1 cellular context compared by ENCODE assay signal in genomic region chr17:37708008-37708615, GRCh38.
TF ChIP-seq lines count a peak whose summit lies in the region.

No MANE protein-coding gene starts in this region.

TF ChIP-seq in HepG2, 621 proteins besides CTCF, POLR2A, EP300 and RAD21 (continued from another document and continues in another):
- TF ChIP-seq, protein P1, sequence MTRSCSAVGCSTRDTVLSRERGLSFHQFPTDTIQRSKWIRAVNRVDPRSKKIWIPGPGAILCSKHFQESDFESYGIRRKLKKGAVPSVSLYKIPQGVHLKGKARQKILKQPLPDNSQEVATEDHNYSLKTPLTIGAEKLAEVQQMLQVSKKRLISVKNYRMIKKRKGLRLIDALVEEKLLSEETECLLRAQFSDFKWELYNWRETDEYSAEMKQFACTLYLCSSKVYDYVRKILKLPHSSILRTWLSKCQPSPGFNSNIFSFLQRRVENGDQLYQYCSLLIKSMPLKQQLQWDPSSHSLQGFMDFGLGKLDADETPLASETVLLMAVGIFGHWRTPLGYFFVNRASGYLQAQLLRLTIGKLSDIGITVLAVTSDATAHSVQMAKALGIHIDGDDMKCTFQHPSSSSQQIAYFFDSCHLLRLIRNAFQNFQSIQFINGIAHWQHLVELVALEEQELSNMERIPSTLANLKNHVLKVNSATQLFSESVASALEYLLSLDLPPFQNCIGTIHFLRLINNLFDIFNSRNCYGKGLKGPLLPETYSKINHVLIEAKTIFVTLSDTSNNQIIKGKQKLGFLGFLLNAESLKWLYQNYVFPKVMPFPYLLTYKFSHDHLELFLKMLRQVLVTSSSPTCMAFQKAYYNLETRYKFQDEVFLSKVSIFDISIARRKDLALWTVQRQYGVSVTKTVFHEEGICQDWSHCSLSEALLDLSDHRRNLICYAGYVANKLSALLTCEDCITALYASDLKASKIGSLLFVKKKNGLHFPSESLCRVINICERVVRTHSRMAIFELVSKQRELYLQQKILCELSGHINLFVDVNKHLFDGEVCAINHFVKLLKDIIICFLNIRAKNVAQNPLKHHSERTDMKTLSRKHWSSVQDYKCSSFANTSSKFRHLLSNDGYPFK (CRISPR knock-in tag; IDR thresholded peaks at IDR 0.05; ENCODE audit: borderline replicate concordance) = 0 out of 2 replicates have a peak, but pooled peaks have one; percentile 34
- TF ChIP-seq ZNF607 (CRISPR knock-in tag; IDR thresholded peaks at IDR 0.05; ENCODE audit: borderline replicate concordance) (no peak; the same call in 1 of the 2 replicates), MAF1 (CRISPR knock-in tag; IDR thresholded peaks at IDR 0.05; ENCODE audit: borderline replicate concordance) (no peak), RBM22 (optimal IDR thresholded peaks at IDR 0.05; ENCODE audit: low read length) (no peak), NPAS2 (CRISPR knock-in tag; IDR thresholded peaks at IDR 0.05; ENCODE audit: borderline replicate concordance) (no peak), ZFP91 (CRISPR knock-in tag; IDR thresholded peaks at IDR 0.05; ENCODE audit: borderline replicate concordance) (0 out of 2 replicates have a peak, but pooled peaks have one; percentile 28), ARID3A (IDR thresholded peaks at IDR 0.05; ENCODE audit: low read depth, low read length) (no peak), HBP1 (CRISPR knock-in tag; IDR thresholded peaks at IDR 0.05; ENCODE audit: low read depth) (no peak), PHF21A (CRISPR knock-in tag; IDR thresholded peaks at IDR 0.05) (no peak), ZSCAN25 (CRISPR knock-in tag; IDR thresholded peaks at IDR 0.05) (no peak), ZNF639 (CRISPR knock-in tag; conservative IDR thresholded peaks at IDR 0.05) (peak; percentile 50; the same call in 1 of the 2 replicates), MEF2D (CRISPR knock-in tag; IDR thresholded peaks at IDR 0.05) (no peak), PHF5A (CRISPR knock-in tag; IDR thresholded peaks at IDR 0.05; ENCODE audit: low read depth, unreplicated experiment) (peak; percentile 80), BCLAF1 (IDR thresholded peaks at IDR 0.05) (no peak), ZNF430 (CRISPR knock-in tag; IDR thresholded peaks at IDR 0.05) (no peak), ZNF414 (CRISPR knock-in tag; IDR thresholded peaks at IDR 0.05) (no peak), MED13 (CRISPR knock-in tag; IDR thresholded peaks at IDR 0.05) (no peak), MLLT10 (CRISPR knock-in tag; IDR thresholded peaks at IDR 0.05) (no peak), CERS6 (CRISPR knock-in tag; IDR thresholded peaks at IDR 0.05) (no peak), ZIK1 (CRISPR knock-in tag; IDR thresholded peaks at IDR 0.05; ENCODE audit: borderline replicate concordance, low read depth) (no peak), BHLHE40 (IDR thresholded peaks at IDR 0.05; ENCODE audit: low read length) (0 out of 2 replicates have a peak, but pooled peaks have one; percentile 38), KAT7 (CRISPR knock-in tag; IDR thresholded peaks at IDR 0.05; ENCODE audit: borderline replicate concordance) (no peak; the same call in 1 of the 2 replicates), MTF1 (CRISPR knock-in tag; IDR thresholded peaks at IDR 0.05) (no peak)
- TF ChIP-seq, protein P2, sequence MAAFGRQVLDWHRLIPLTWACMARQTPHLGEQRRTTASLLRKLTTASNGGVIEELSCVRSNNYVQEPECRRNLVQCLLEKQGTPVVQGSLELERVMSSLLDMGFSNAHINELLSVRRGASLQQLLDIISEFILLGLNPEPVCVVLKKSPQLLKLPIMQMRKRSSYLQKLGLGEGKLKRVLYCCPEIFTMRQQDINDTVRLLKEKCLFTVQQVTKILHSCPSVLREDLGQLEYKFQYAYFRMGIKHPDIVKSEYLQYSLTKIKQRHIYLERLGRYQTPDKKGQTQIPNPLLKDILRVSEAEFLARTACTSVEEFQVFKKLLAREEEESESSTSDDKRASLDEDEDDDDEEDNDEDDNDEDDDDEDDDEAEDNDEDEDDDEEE (CRISPR knock-in tag; IDR thresholded peaks at IDR 0.05) = no peak
- TF ChIP-seq, protein P3, sequence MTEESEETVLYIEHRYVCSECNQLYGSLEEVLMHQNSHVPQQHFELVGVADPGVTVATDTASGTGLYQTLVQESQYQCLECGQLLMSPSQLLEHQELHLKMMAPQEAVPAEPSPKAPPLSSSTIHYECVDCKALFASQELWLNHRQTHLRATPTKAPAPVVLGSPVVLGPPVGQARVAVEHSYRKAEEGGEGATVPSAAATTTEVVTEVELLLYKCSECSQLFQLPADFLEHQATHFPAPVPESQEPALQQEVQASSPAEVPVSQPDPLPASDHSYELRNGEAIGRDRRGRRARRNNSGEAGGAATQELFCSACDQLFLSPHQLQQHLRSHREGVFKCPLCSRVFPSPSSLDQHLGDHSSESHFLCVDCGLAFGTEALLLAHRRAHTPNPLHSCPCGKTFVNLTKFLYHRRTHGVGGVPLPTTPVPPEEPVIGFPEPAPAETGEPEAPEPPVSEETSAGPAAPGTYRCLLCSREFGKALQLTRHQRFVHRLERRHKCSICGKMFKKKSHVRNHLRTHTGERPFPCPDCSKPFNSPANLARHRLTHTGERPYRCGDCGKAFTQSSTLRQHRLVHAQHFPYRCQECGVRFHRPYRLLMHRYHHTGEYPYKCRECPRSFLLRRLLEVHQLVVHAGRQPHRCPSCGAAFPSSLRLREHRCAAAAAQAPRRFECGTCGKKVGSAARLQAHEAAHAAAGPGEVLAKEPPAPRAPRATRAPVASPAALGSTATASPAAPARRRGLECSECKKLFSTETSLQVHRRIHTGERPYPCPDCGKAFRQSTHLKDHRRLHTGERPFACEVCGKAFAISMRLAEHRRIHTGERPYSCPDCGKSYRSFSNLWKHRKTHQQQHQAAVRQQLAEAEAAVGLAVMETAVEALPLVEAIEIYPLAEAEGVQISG (CRISPR knock-in tag; IDR thresholded peaks at IDR 0.05) = no peak; the same call in 1 of the 2 replicates
- TF ChIP-seq, protein P4, sequence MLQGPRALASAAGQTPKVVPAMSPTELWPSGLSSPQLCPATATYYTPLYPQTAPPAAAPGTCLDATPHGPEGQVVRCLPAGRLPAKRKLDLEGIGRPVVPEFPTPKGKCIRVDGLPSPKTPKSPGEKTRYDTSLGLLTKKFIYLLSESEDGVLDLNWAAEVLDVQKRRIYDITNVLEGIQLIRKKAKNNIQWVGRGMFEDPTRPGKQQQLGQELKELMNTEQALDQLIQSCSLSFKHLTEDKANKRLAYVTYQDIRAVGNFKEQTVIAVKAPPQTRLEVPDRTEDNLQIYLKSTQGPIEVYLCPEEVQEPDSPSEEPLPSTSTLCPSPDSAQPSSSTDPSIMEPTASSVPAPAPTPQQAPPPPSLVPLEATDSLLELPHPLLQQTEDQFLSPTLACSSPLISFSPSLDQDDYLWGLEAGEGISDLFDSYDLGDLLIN (CRISPR knock-in tag; IDR thresholded peaks at IDR 0.05; ENCODE audit: borderline replicate concordance) = no peak
- TF ChIP-seq, protein P5, sequence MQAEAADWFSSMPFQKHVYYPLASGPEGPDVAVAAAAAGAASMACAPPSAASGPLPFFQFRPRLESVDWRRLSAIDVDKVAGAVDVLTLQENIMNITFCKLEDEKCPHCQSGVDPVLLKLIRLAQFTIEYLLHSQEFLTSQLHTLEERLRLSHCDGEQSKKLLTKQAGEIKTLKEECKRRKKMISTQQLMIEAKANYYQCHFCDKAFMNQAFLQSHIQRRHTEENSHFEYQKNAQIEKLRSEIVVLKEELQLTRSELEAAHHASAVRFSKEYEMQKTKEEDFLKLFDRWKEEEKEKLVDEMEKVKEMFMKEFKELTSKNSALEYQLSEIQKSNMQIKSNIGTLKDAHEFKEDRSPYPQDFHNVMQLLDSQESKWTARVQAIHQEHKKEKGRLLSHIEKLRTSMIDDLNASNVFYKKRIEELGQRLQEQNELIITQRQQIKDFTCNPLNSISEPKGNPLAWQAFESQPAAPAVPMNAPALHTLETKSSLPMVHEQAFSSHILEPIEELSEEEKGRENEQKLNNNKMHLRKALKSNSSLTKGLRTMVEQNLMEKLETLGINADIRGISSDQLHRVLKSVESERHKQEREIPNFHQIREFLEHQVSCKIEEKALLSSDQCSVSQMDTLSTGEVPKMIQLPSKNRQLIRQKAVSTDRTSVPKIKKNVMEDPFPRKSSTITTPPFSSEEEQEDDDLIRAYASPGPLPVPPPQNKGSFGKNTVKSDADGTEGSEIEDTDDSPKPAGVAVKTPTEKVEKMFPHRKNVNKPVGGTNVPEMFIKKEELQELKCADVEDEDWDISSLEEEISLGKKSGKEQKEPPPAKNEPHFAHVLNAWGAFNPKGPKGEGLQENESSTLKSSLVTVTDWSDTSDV (CRISPR knock-in tag; IDR thresholded peaks at IDR 0.05) = no peak
- TF ChIP-seq, protein P6, sequence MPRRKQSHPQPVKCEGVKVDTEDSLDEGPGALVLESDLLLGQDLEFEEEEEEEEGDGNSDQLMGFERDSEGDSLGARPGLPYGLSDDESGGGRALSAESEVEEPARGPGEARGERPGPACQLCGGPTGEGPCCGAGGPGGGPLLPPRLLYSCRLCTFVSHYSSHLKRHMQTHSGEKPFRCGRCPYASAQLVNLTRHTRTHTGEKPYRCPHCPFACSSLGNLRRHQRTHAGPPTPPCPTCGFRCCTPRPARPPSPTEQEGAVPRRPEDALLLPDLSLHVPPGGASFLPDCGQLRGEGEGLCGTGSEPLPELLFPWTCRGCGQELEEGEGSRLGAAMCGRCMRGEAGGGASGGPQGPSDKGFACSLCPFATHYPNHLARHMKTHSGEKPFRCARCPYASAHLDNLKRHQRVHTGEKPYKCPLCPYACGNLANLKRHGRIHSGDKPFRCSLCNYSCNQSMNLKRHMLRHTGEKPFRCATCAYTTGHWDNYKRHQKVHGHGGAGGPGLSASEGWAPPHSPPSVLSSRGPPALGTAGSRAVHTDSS (CRISPR knock-in tag; conservative IDR thresholded peaks at IDR 0.05) = no peak
